ENCODE assay signal across 2 cellular contexts in genomic region chr7:76071316-76072242, GRCh38.
TF ChIP-seq lines count a peak whose summit lies in the region.

No MANE protein-coding gene starts in this region.

TF ChIP-seq in SK-N-SH, 30 proteins besides CTCF, POLR2A, EP300 and RAD21 (continued from another document):
- TF ChIP-seq, protein P1, sequence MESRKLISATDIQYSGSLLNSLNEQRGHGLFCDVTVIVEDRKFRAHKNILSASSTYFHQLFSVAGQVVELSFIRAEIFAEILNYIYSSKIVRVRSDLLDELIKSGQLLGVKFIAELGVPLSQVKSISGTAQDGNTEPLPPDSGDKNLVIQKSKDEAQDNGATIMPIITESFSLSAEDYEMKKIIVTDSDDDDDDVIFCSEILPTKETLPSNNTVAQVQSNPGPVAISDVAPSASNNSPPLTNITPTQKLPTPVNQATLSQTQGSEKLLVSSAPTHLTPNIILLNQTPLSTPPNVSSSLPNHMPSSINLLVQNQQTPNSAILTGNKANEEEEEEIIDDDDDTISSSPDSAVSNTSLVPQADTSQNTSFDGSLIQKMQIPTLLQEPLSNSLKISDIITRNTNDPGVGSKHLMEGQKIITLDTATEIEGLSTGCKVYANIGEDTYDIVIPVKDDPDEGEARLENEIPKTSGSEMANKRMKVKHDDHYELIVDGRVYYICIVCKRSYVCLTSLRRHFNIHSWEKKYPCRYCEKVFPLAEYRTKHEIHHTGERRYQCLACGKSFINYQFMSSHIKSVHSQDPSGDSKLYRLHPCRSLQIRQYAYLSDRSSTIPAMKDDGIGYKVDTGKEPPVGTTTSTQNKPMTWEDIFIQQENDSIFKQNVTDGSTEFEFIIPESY (IDR thresholded peaks at IDR 0.05; ENCODE audit: borderline replicate concordance, low read depth) = no peak
- no peak for TF ChIP-seq FOXJ3 (CRISPR knock-in tag; IDR thresholded peaks at IDR 0.05)
- TF ChIP-seq USF2 (IDR thresholded peaks at IDR 0.05; ENCODE audit: borderline replicate concordance, low read depth, low read length) = no peak

TF ChIP-seq in SK-N-SH treated with all-trans-retinoic acid at 6 μM for 48 hours, 23 proteins besides CTCF, POLR2A, EP300 and RAD21 (continued from another document):
- TF ChIP-seq, protein P2, sequence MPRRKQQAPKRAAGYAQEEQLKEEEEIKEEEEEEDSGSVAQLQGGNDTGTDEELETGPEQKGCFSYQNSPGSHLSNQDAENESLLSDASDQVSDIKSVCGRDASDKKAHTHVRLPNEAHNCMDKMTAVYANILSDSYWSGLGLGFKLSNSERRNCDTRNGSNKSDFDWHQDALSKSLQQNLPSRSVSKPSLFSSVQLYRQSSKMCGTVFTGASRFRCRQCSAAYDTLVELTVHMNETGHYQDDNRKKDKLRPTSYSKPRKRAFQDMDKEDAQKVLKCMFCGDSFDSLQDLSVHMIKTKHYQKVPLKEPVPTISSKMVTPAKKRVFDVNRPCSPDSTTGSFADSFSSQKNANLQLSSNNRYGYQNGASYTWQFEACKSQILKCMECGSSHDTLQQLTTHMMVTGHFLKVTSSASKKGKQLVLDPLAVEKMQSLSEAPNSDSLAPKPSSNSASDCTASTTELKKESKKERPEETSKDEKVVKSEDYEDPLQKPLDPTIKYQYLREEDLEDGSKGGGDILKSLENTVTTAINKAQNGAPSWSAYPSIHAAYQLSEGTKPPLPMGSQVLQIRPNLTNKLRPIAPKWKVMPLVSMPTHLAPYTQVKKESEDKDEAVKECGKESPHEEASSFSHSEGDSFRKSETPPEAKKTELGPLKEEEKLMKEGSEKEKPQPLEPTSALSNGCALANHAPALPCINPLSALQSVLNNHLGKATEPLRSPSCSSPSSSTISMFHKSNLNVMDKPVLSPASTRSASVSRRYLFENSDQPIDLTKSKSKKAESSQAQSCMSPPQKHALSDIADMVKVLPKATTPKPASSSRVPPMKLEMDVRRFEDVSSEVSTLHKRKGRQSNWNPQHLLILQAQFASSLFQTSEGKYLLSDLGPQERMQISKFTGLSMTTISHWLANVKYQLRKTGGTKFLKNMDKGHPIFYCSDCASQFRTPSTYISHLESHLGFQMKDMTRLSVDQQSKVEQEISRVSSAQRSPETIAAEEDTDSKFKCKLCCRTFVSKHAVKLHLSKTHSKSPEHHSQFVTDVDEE (CRISPR knock-in tag; IDR thresholded peaks at IDR 0.05) = no peak
- TF ChIP-seq ZNF565 (CRISPR knock-in tag; conservative IDR thresholded peaks at IDR 0.05; ENCODE audit: low read depth) (no peak), RARB (CRISPR knock-in tag; IDR thresholded peaks at IDR 0.05) (no peak), ZFP3 (CRISPR knock-in tag; IDR thresholded peaks at IDR 0.05) (no peak), BACH2 (CRISPR knock-in tag; IDR thresholded peaks at IDR 0.05; ENCODE audit: borderline replicate concordance) (no peak)
- TF ChIP-seq, protein P3, sequence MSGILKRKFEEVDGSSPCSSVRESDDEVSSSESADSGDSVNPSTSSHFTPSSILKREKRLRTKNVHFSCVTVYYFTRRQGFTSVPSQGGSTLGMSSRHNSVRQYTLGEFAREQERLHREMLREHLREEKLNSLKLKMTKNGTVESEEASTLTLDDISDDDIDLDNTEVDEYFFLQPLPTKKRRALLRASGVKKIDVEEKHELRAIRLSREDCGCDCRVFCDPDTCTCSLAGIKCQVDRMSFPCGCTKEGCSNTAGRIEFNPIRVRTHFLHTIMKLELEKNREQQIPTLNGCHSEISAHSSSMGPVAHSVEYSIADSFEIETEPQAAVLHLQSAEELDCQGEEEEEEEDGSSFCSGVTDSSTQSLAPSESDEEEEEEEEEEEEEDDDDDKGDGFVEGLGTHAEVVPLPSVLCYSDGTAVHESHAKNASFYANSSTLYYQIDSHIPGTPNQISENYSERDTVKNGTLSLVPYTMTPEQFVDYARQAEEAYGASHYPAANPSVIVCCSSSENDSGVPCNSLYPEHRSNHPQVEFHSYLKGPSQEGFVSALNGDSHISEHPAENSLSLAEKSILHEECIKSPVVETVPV (CRISPR knock-in tag; IDR thresholded peaks at IDR 0.05) = no peak
TF ChIP-seq in SK-N-SH treated with all-trans-retinoic acid at 6 μM for 48 hours: peak in this region for 0.
